In the genomic region with DNA sequence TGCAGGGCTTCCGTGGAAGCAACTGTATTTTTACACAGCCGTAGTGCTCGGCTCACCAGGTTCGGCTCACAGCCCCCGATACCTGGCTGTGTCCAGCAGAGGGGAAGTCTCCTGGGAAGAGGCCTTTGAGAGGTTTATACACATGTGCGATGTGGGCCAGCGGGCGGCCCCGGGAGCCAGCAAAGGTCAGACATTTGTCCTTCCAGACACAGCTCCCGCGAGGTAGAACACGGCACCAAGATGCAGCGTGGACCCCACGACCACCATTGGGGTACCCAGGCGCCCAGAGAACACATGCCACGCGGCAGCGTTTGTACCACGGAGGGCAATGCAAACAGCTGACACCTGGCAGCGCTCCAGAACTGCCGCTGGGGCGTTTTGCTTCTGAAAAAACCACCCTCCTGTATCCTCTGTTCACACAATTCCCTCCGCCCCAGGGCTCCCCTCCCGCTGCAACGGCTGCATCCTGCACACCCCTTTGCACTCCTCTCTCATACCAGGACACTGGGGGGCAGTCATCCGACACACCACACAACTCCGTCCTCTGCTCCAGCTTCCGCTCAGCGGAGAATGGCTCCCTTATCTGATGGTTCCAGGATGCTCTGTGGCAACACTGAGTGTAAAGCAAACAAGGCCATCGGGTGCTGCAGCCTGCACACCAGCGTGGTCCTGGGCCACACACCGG, we compare ENCODE assay signal across 1 cellular context.
TF ChIP-seq lines count a peak whose summit lies in the region.

No MANE protein-coding gene starts in this region.

TF ChIP-seq in HepG2, 621 proteins besides CTCF, POLR2A, EP300 and RAD21 (continued from another document):
- TF ChIP-seq ZBED4 (CRISPR knock-in tag; IDR thresholded peaks at IDR 0.05; ENCODE audit: borderline replicate concordance) (peak; percentile 72; the same call in 1 of the 2 replicates), ZNF326 (CRISPR knock-in tag; IDR thresholded peaks at IDR 0.05; ENCODE audit: borderline replicate concordance) (no peak), ZNF232 (CRISPR knock-in tag; IDR thresholded peaks at IDR 0.05; ENCODE audit: borderline replicate concordance) (no peak; the same call in 1 of the 2 replicates), SMYD3 (CRISPR knock-in tag; IDR thresholded peaks at IDR 0.05) (0 out of 2 replicates have a peak, but pooled peaks have one; percentile 17), ZSCAN25 (CRISPR knock-in tag; IDR thresholded peaks at IDR 0.05) (peak; percentile 69; the same call in 1 of the 2 replicates), MED8 (CRISPR knock-in tag; IDR thresholded peaks at IDR 0.05; ENCODE audit: insufficient replicate concordance) (peak; percentile 86), STAG1 (CRISPR knock-in tag; IDR thresholded peaks at IDR 0.05) (peak; percentile 99), EED (CRISPR knock-in tag; IDR thresholded peaks at IDR 0.05) (no peak), SRY (CRISPR knock-in tag; IDR thresholded peaks at IDR 0.05) (no peak; the same call in 1 of the 2 replicates), BRCA1 (CRISPR knock-in tag; IDR thresholded peaks at IDR 0.05) (no peak), ZNF83 (CRISPR knock-in tag; IDR thresholded peaks at IDR 0.05; ENCODE audit: borderline replicate concordance) (no peak), ZFP36L1 (CRISPR knock-in tag; IDR thresholded peaks at IDR 0.05) (peak; percentile 75; the same call in 1 of the 2 replicates), CEBPG (CRISPR knock-in tag; IDR thresholded peaks at IDR 0.05) (peak; percentile 93), SKIL (CRISPR knock-in tag; IDR thresholded peaks at IDR 0.05; ENCODE audit: borderline replicate concordance) (peak; percentile 94), CBX2 (IDR thresholded peaks at IDR 0.05; ENCODE audit: low read depth, low read length) (no peak), CBX2 (CRISPR knock-in tag; IDR thresholded peaks at IDR 0.05; ENCODE audit: low read depth) (0 out of 2 replicates have a peak, but pooled peaks have one; percentile 65), AHR (CRISPR knock-in tag; IDR thresholded peaks at IDR 0.05) (peak; percentile 93), PBX2 (CRISPR knock-in tag; IDR thresholded peaks at IDR 0.05) (no peak), CREM (IDR thresholded peaks at IDR 0.05) (peak; percentile 57), CREM (CRISPR knock-in tag; IDR thresholded peaks at IDR 0.05) (no peak), REL (CRISPR knock-in tag; conservative IDR thresholded peaks at IDR 0.05) (peak; percentile 78; the same call in 1 of the 2 replicates), ZNF670 (CRISPR knock-in tag; IDR thresholded peaks at IDR 0.05; ENCODE audit: borderline replicate concordance) (no peak), ZNF639 (CRISPR knock-in tag; conservative IDR thresholded peaks at IDR 0.05) (0 out of 2 replicates have a peak, but pooled peaks have one; percentile 40), JUN (CRISPR knock-in tag; IDR thresholded peaks at IDR 0.05) (no peak), TBX3 (IDR thresholded peaks at IDR 0.05; ENCODE audit: borderline replicate concordance) (peak; percentile 67; the same call in 1 of the 2 replicates), ZNF788 (CRISPR knock-in tag; IDR thresholded peaks at IDR 0.05; ENCODE audit: borderline replicate concordance) (peak; percentile 76; the same call in 1 of the 2 replicates), ZNF558 (CRISPR knock-in tag; IDR thresholded peaks at IDR 0.05; ENCODE audit: borderline replicate concordance) (no peak), ARNT (IDR thresholded peaks at IDR 0.05) (no peak), ZMYM4 (CRISPR knock-in tag; IDR thresholded peaks at IDR 0.05) (peak; percentile 96), HNRNPUL1 (IDR thresholded peaks at IDR 0.05; ENCODE audit: low read depth, low read length) (no peak)
- TF ChIP-seq, protein P1, sequence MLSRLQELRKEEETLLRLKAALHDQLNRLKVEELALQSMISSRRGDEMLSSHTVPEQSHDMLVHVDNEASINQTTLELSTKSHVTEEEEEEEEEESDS (CRISPR knock-in tag; IDR thresholded peaks at IDR 0.05; ENCODE audit: borderline replicate concordance), result no peak
- TF ChIP-seq, protein P2, sequence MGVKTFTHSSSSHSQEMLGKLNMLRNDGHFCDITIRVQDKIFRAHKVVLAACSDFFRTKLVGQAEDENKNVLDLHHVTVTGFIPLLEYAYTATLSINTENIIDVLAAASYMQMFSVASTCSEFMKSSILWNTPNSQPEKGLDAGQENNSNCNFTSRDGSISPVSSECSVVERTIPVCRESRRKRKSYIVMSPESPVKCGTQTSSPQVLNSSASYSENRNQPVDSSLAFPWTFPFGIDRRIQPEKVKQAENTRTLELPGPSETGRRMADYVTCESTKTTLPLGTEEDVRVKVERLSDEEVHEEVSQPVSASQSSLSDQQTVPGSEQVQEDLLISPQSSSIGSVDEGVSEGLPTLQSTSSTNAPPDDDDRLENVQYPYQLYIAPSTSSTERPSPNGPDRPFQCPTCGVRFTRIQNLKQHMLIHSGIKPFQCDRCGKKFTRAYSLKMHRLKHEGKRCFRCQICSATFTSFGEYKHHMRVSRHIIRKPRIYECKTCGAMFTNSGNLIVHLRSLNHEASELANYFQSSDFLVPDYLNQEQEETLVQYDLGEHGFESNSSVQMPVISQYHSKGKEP (CRISPR knock-in tag; IDR thresholded peaks at IDR 0.05), result 0 out of 2 replicates have a peak, but pooled peaks have one; percentile 54
- TF ChIP-seq, protein P3, sequence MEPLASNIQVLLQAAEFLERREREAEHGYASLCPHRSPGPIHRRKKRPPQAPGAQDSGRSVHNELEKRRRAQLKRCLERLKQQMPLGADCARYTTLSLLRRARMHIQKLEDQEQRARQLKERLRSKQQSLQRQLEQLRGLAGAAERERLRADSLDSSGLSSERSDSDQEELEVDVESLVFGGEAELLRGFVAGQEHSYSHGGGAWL (CRISPR knock-in tag; IDR thresholded peaks at IDR 0.05), result no peak
- TF ChIP-seq, protein P4, sequence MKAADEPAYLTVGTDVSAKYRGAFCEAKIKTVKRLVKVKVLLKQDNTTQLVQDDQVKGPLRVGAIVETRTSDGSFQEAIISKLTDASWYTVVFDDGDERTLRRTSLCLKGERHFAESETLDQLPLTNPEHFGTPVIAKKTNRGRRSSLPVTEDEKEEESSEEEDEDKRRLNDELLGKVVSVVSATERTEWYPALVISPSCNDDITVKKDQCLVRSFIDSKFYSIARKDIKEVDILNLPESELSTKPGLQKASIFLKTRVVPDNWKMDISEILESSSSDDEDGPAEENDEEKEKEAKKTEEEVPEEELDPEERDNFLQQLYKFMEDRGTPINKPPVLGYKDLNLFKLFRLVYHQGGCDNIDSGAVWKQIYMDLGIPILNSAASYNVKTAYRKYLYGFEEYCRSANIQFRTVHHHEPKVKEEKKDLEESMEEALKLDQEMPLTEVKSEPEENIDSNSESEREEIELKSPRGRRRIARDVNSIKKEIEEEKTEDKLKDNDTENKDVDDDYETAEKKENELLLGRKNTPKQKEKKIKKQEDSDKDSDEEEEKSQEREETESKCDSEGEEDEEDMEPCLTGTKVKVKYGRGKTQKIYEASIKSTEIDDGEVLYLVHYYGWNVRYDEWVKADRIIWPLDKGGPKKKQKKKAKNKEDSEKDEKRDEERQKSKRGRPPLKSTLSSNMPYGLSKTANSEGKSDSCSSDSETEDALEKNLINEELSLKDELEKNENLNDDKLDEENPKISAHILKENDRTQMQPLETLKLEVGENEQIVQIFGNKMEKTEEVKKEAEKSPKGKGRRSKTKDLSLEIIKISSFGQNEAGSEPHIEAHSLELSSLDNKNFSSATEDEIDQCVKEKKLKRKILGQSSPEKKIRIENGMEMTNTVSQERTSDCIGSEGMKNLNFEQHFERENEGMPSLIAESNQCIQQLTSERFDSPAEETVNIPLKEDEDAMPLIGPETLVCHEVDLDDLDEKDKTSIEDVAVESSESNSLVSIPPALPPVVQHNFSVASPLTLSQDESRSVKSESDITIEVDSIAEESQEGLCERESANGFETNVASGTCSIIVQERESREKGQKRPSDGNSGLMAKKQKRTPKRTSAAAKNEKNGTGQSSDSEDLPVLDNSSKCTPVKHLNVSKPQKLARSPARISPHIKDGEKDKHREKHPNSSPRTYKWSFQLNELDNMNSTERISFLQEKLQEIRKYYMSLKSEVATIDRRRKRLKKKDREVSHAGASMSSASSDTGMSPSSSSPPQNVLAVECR (CRISPR knock-in tag; IDR thresholded peaks at IDR 0.05; ENCODE audit: borderline replicate concordance), result peak; percentile 79; the same call in 1 of the 2 replicates
